9 cellular contexts compared by ENCODE assay signal in the genomic region with DNA sequence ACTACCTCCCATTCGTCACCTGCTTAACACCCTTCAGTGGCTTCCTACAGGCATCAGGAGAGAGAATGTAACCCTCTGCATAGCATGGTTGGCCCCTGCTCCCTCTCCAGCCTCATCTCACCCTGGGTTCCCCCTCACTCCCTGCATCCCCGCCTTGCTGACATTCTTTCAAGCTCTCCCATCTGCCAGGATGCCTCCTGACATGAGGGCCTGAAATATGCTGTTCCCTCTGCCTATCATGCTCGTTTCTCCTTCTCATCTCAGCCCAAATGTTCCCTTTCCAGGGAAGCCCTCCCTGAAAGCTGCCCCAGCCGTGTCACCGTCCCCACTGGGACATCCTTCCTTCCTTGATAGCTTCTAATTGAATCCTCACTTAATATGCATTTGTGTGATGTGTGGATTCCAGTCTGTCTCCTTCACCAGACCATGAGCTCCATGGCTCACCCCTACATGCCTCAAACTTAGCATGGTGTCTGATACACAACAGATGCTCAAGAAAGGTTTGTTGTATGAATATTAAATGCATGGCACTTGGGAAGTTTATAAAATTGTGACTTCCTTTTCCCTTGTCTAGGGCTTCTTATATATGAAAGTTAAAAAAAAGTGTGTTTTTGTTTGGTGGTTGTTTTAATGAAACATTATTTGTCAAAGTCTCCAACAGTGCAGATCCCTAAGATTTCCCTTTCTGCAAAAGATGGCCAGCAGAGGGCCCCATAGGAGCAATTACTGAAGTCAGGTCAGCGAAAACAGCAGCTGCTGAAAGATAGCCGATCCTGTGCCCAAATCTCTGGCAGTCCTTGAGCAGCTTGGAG. TPM values are rescaled to one million over a fixed set of nuclear protein-coding genes. Genes with fewer than 3 reads are reported as not detected.
DNase-seq lines count a peak whose midpoint lies in the region; ATAC-seq, FAIRE-seq and TF ChIP-seq lines count a peak whose summit lies in the region.
"Had no signal": no experiment of that assay in that cellular context is flagged by ENCODE, and none has a peak within 500 bp of the region (broad histone marks: within the 10 kb centered on the region; RNA-seq: fewer than 3 reads in every experiment).

No MANE protein-coding gene starts in this region.

- peak; percentile 78 for TF ChIP-seq CTCF in fibroblast of pulmonary artery (IDR thresholded peaks at IDR 0.05; ENCODE audit: low read length, missing control alignments)

- peaks cover 5% of the 10 kb centered on the region for H3K4me1 Mint-ChIP-seq in activated T-cell treated with anti-CD3 and anti-CD28 coated beads, Interleukin-2, amount 50 U/mL, for 72 hours (ENCODE audit: low read depth)

- ATAC-seq in activated T-cell treated with anti-CD3 and anti-CD28 coated beads, Interleukin-2, amount 50 U/mL, for 72 hours (replicated peaks in 1 of 2): peak; percentile 60
- ATAC-seq in HG03521 (IDR thresholded peaks at IDR 0.05; ENCODE audit: unreplicated experiment): no peak

- peak overlapping the region; percentile 21 for H3K27ac Mint-ChIP-seq in activated T-cell treated with anti-CD3 and anti-CD28 coated beads, Interleukin-2, amount 50 U/mL, for 72 hours

- H3K27me3 Mint-ChIP-seq in activated T-cell treated with anti-CD3 and anti-CD28 coated beads, Interleukin-2, amount 50 U/mL, for 72 hours (ENCODE audit: low read depth): no peaks in the 10 kb centered on the region

- no peak overlapping the region for H3K4me3 Mint-ChIP-seq in activated T-cell treated with anti-CD3 and anti-CD28 coated beads, Interleukin-2, amount 50 U/mL, for 72 hours

- DNase-seq in GM04504 (ENCODE audit: low read depth) (peak; percentile 38), HTR-8/SVneo (ENCODE audit: insufficient read length, low spot score) (peak; percentile 59), RCC 7860 (ENCODE audit: low spot score) (peak; percentile 32), fibroblast of pulmonary artery (ENCODE audit: low read depth) (peak; percentile 75), non-pigmented ciliary epithelial cell (ENCODE audit: low read depth) (peak; percentile 20), substantia nigra (lab: John Stamatoyannopoulos, UW) (peak in 42 of 49 donors; percentile 11 to 85 (median 68))
- DNase-seq in activated T-cell treated with anti-CD3 and anti-CD28 coated beads, Interleukin-2, amount 50 U/mL, for 72 hours: peak; percentile 77 to 78

- no peak overlapping the region for H3K4me3 ChIP-seq in fibroblast of pulmonary artery (replicated peaks; ENCODE audit: low read depth, low read length)

- FAIRE-seq in HTR-8/SVneo (lab: Jason Lieb, UNC) (no peak), RCC 7860 (lab: Jason Lieb, UNC) (peak; percentile 50)

- no peak overlapping the region for H3K27ac ChIP-seq in substantia nigra (ENCODE audit: low read depth, low read length, poor library complexity, severe bottlenecking)

- no peaks in the 10 kb centered on the region for H3K9me3 Mint-ChIP-seq in activated T-cell treated with anti-CD3 and anti-CD28 coated beads, Interleukin-2, amount 50 U/mL, for 72 hours

- no peaks in the 10 kb centered on the region for H3K36me3 Mint-ChIP-seq in activated T-cell treated with anti-CD3 and anti-CD28 coated beads, Interleukin-2, amount 50 U/mL, for 72 hours (ENCODE audit: insufficient read depth in 2 of 2)

RNA-seq across cellular contexts. Expression of a gene that starts 7.3 kb away (rescaled TPM):
- total RNA-seq in activated T-cell treated with anti-CD3 and anti-CD28 coated beads, Interleukin-2, amount 50 U/mL, for 72 hours: not detected
- total RNA-seq: glomerular endothelial cell had no signal

Comparison
In these comparisons a context has a peak if more than half of its experiments do, and no peak if none do; other contexts are left out.
1. DNase-seq: peak in every context shown above with its lines; median percentile 78 in activated T-cell treated with anti-CD3 and anti-CD28 coated beads, Interleukin-2, amount 50 U/mL, for 72 hours; 75 in fibroblast of pulmonary artery; 68 in substantia nigra; 59 in HTR-8/SVneo; 38 in GM04504; 32 in RCC 7860; 20 in non-pigmented ciliary epithelial cell.